21 cellular contexts compared by ENCODE assay signal in the genomic region with DNA sequence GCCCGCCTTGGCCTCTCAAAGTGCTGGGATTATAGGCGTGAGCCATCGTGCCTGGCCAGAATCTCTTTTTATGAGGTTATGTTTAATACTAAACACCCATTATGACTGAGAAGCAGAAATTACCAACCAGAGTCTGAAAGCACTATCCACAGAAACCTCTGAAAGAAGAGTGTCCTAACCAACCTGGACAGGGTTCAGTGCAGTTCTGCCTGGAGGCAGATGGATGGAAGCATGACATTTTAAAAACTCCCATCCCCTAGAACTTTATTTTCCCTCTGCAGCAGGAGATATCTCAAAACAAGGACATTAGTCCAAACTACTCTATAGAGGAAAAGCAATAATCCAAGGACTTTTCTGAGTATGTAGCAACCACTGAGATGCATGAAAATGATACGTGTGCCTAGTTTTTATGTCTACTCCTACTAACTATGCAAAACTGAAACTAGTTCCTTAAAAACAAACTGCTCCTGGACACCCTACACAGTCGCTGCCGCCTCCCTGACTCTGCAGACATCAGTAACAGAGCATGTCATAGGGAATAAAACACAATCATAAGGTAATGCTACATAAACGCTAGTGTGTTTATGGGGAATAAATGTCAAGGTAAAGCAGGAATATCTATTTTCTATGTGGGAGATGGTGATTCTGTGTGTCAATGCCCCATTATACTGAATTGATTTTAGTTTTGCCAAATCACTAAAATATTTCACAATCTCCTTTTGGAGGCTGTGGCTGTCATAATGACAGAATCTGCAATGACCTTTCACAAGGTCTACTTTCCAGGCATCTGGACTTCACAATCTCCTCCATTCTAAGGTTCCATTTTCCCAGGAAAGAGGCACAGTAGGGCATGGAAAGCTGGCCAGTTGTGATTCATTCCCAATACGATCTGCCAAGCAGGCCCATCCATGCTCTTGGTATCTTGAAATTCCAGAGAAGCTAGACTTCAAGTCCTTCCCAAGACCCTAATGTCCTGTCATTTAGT.
DNase-seq lines count a peak whose midpoint lies in the region; TF ChIP-seq lines count a peak whose summit lies in the region.
"Had no signal": no experiment of that assay in that cellular context is flagged by ENCODE, and none has a peak within 500 bp of the region (broad histone marks: within the 10 kb centered on the region; RNA-seq: fewer than 3 reads in every experiment).

No MANE protein-coding gene starts in this region.

- H3K27ac Mint-ChIP-seq in chondrocyte (ENCODE audit: unreplicated experiment) = no peak overlapping the region
- H3K27ac Mint-ChIP-seq: memory B cell; stimulated activated naive B cell treated with anti-CD40 and anti-IgM and Interleukin-4, amounts not matched to agents 10 μg/mL and 1 μg/mL and 100 μg/mL, for 72 hours; T-helper 2 cell treated with Interferon-gamma antibody and Interleukin-4, amounts not matched to agents 5 μg/mL and 100 μg/mL, for 36 hours had no signal

- no peaks in the 10 kb centered on the region for H3K9me3 Mint-ChIP-seq in chondrocyte (ENCODE audit: low read depth)
- H3K9me3 Mint-ChIP-seq: memory B cell; stimulated activated naive B cell treated with anti-CD40 and anti-IgM and Interleukin-4, amounts not matched to agents 10 μg/mL and 1 μg/mL and 100 μg/mL, for 72 hours; T-helper 2 cell treated with Interferon-gamma antibody and Interleukin-4, amounts not matched to agents 5 μg/mL and 100 μg/mL, for 36 hours had no signal

- H3K27me3 ChIP-seq in neutrophil = no peaks in the 10 kb centered on the region
- H3K27me3 ChIP-seq: dorsolateral prefrontal cortex, esophagus squamous epithelium had no signal

- DNase-seq in AG10803 (ENCODE audit: low read depth) (peak; percentile 41), NOMO-1 (lab: John Stamatoyannopoulos, UW; ENCODE audit: unreplicated experiment in 2 of 2) (peak; percentile 30 to 71), fibroblast of villous mesenchyme (ENCODE audit: low read depth) (peak; percentile 59), NCI-H1092 treated with DMSO at 0.1 percent for 48 hours (lab: John Stamatoyannopoulos, UW) (no peak), D341Med (ENCODE audit: low spot score) (no peak), chondrocyte (ENCODE audit: low spot score) (no peak)
- no peak for DNase-seq in stimulated activated CD4-positive, alpha-beta T cell treated with anti-CD3 and anti-CD28 coated beads, Interleukin-1b, Interleukin-23, amount 100 ng/mL, for 48 hours
- DNase-seq: activated CD4-positive, CD25-positive, alpha-beta regulatory T cell treated with anti-CD3 and anti-CD28 coated beads, Interleukin-2, amount 50 U/mL, for 72 hours; dorsolateral prefrontal cortex; esophagus squamous epithelium; GDM1; Karpas-422; NCI-H1694; NCI-H345; NK-92 treated with Interleukin-12 subunit alpha and Interleukin-12 subunit beta, amount 100 ng/mL, for 24 hours; SHP77 treated with DMSO at 0.1 percent for 48 hours; small intestine; stimulated activated naive B cell treated with anti-CD40 and anti-IgM and Interleukin-4, amounts not matched to agents 10 μg/mL and 1 μg/mL and 100 μg/mL, for 72 hours had no signal

- H3K36me3 ChIP-seq in neutrophil = no peaks in the 10 kb centered on the region
- H3K36me3 ChIP-seq: esophagus squamous epithelium had no signal

- TF ChIP-seq CTCF in AG10803 (conservative IDR thresholded peaks at IDR 0.05; ENCODE audit: low read length) = no peak
- no peak for TF ChIP-seq CTCF in fibroblast of villous mesenchyme (IDR thresholded peaks at IDR 0.05; ENCODE audit: insufficient read depth, low read depth, low read length)
- no peak for TF ChIP-seq CTCF in neutrophil (IDR thresholded peaks at IDR 0.05)
- TF ChIP-seq CTCF in chondrocyte (IDR thresholded peaks at IDR 0.05) = no peak

- no peak overlapping the region for H3K4me3 Mint-ChIP-seq in chondrocyte (ENCODE audit: unreplicated experiment)
- H3K4me3 Mint-ChIP-seq: memory B cell; stimulated activated naive B cell treated with anti-CD40 and anti-IgM and Interleukin-4, amounts not matched to agents 10 μg/mL and 1 μg/mL and 100 μg/mL, for 72 hours; T-helper 2 cell treated with Interferon-gamma antibody and Interleukin-4, amounts not matched to agents 5 μg/mL and 100 μg/mL, for 36 hours had no signal

- H3K4me3 ChIP-seq in AG10803 (ENCODE audit: low read length) (no peak overlapping the region), fibroblast of villous mesenchyme (ENCODE audit: low read depth, low read length) (no peak overlapping the region), neutrophil (ENCODE audit: low read depth in 1 of 2, low read length in 1 of 2) (no peak overlapping the region)
- H3K4me3 ChIP-seq: dorsolateral prefrontal cortex, esophagus squamous epithelium had no signal

- peaks cover 20% of the 10 kb centered on the region for H3K4me1 Mint-ChIP-seq in chondrocyte (ENCODE audit: low read depth)

- no peaks in the 10 kb centered on the region for H3K27me3 Mint-ChIP-seq in chondrocyte (ENCODE audit: low read depth)
- H3K27me3 Mint-ChIP-seq: memory B cell; stimulated activated naive B cell treated with anti-CD40 and anti-IgM and Interleukin-4, amounts not matched to agents 10 μg/mL and 1 μg/mL and 100 μg/mL, for 72 hours had no signal

- H3K36me3 Mint-ChIP-seq in chondrocyte (ENCODE audit: low read depth) = no peaks in the 10 kb centered on the region
- H3K36me3 Mint-ChIP-seq: memory B cell; stimulated activated naive B cell treated with anti-CD40 and anti-IgM and Interleukin-4, amounts not matched to agents 10 μg/mL and 1 μg/mL and 100 μg/mL, for 72 hours had no signal

- H3K9me3 ChIP-seq in neutrophil = no peaks in the 10 kb centered on the region
- H3K9me3 ChIP-seq: esophagus squamous epithelium had no signal

- H3K4me1 ChIP-seq in neutrophil (ENCODE audit: control insufficient read depth in 1 of 2, insufficient read depth in 1 of 2, low read depth in 1 of 2, low read length in 1 of 2) = peaks cover 15 to 23% of the 10 kb centered on the region in 2 experiments
- H3K4me1 ChIP-seq: esophagus squamous epithelium had no signal

- H3K27ac ChIP-seq in neutrophil = peak overlapping the region; percentile 38
- H3K27ac ChIP-seq: esophagus squamous epithelium had no signal

Comparison
In these comparisons a context has a peak if more than half of its experiments do, and no peak if none do; other contexts are left out.
1. DNase-seq: peak in AG10803 (single experiment), NOMO-1 (2 of 2) and fibroblast of villous mesenchyme (single experiment); none in NCI-H1092 treated with DMSO at 0.1 percent for 48 hours (single experiment), D341Med (single experiment), stimulated activated CD4-positive, alpha-beta T cell treated with anti-CD3 and anti-CD28 coated beads, Interleukin-1b, Interleukin-23, amount 100 ng/mL, for 48 hours (single experiment) and chondrocyte (single experiment).